17 cellular contexts compared by ENCODE assay signal in genomic region chr6:52543262-52543661, GRCh38. TPM values are rescaled to one million over a fixed set of nuclear protein-coding genes. Genes with fewer than 3 reads are reported as not detected.
DNase-seq lines count a peak whose midpoint lies in the region; ATAC-seq, FAIRE-seq and TF ChIP-seq lines count a peak whose summit lies in the region.
"Had no signal": no experiment of that assay in that cellular context is flagged by ENCODE, and none has a peak within 500 bp of the region (broad histone marks: within the 10 kb centered on the region; RNA-seq: fewer than 3 reads in every experiment).

No MANE protein-coding gene starts in this region.

- H3K4me3 ChIP-seq in choroid plexus epithelial cell (ENCODE audit: low read depth, low read length) (no peak overlapping the region), upper lobe of left lung (no peak overlapping the region), dorsolateral prefrontal cortex (no peak overlapping the region)
- H3K4me3 ChIP-seq: skin epidermis had no signal

- H3K36me3 Mint-ChIP-seq in mesothelial cell of epicardium: no peaks in the 10 kb centered on the region
- H3K36me3 Mint-ChIP-seq in activated CD4-positive, alpha-beta memory T cell treated with anti-CD3 and anti-CD28 coated beads for 36 hours: no peaks in the 10 kb centered on the region

- FAIRE-seq in urothelium cell line (lab: Jason Lieb, UNC): no peak

- H3K4me1 Mint-ChIP-seq in mesothelial cell of epicardium: peaks cover 44% of the 10 kb centered on the region
- peaks cover 4% of the 10 kb centered on the region for H3K4me1 Mint-ChIP-seq in activated CD4-positive, alpha-beta memory T cell treated with anti-CD3 and anti-CD28 coated beads for 36 hours (ENCODE audit: low read depth)

- H3K27me3 ChIP-seq in upper lobe of left lung (no peaks in the 10 kb centered on the region), dorsolateral prefrontal cortex (no peaks in the 10 kb centered on the region)

- CTCF ChIA-PET in activated CD4-positive, alpha-beta memory T cell treated with anti-CD3 and anti-CD28 coated beads for 36 hours (lab: Charles Lee): interaction anchor here (0.6 to 1.2 kb wide), 2 partner anchors 98 to 109 kb away, joined by 3 read pairs; no protein-coding TSS in a partner anchor

- DNase-seq in LHCN-M2 (ENCODE audit: low read depth): peak; percentile 69
- DNase-seq in choroid plexus epithelial cell (ENCODE audit: low read depth): peak; percentile 66
- no peak for DNase-seq in mesothelial cell of epicardium (ENCODE audit: low spot score in 2 of 2, unreplicated experiment in 2 of 2)
- DNase-seq in upper lobe of left lung: no peak
- no peak for DNase-seq in dorsolateral prefrontal cortex
- DNase-seq in activated CD4-positive, alpha-beta memory T cell treated with anti-CD3 and anti-CD28 coated beads for 36 hours: no peak
- DNase-seq in urothelium cell line (ENCODE audit: low spot score): no peak
- DNase-seq: activated CD4-positive, alpha-beta T cell treated with anti-CD3 and anti-CD28 coated beads for 1 hour; erythroblast; hippocampal formation; left cardiac atrium; NCI-H2029 treated with DMSO at 0.1 percent for 48 hours; NCI-H774; RPMI8226; T-helper 17 cell had no signal

- no peak overlapping the region for H3K4me3 Mint-ChIP-seq in mesothelial cell of epicardium
- no peak overlapping the region for H3K4me3 Mint-ChIP-seq in activated CD4-positive, alpha-beta memory T cell treated with anti-CD3 and anti-CD28 coated beads for 36 hours
- H3K4me3 Mint-ChIP-seq: neural crest cell, T-helper 17 cell had no signal

- no peak for TF ChIP-seq CTCF in choroid plexus epithelial cell (conservative IDR thresholded peaks at IDR 0.05; ENCODE audit: low read depth, low read length)
- TF ChIP-seq CTCF in mesothelial cell of epicardium (IDR thresholded peaks at IDR 0.05; ENCODE audit: unreplicated experiment): no peak
- TF ChIP-seq CTCF in upper lobe of left lung (IDR thresholded peaks at IDR 0.05): no peak
- TF ChIP-seq CTCF in dorsolateral prefrontal cortex (IDR thresholded peaks at IDR 0.05 in 54 of 56, conservative IDR thresholded peaks at IDR 0.05 in 2 of 56; ENCODE audit: low read depth in 1 of 56, partially characterized antibody in 56 of 56): no peak

- WGBS in upper lobe of left lung, 2 donors: 39 to 64% methylated on average over 1 of the region's 1 CpG

- H3K27me3 Mint-ChIP-seq in mesothelial cell of epicardium (ENCODE audit: low read depth): no peaks in the 10 kb centered on the region
- no peaks in the 10 kb centered on the region for H3K27me3 Mint-ChIP-seq in activated CD4-positive, alpha-beta memory T cell treated with anti-CD3 and anti-CD28 coated beads for 36 hours
- H3K27me3 Mint-ChIP-seq: T-helper 17 cell had no signal

- no peaks in the 10 kb centered on the region for H3K9me3 ChIP-seq in upper lobe of left lung

- TF ChIP-seq EP300 in upper lobe of left lung (IDR thresholded peaks at IDR 0.05): no peak

- H3K36me3 ChIP-seq in upper lobe of left lung: no peaks in the 10 kb centered on the region

- POLR2A ChIA-PET in activated CD4-positive, alpha-beta memory T cell treated with anti-CD3 and anti-CD28 coated beads for 36 hours (lab: Charles Lee): no interaction called here

- no peak for TF ChIP-seq POLR2A in upper lobe of left lung (IDR thresholded peaks at IDR 0.05)

- intact Hi-C loops in dorsolateral prefrontal cortex (cut with DNase I): no loop called here
- intact Hi-C loops in activated CD4-positive, alpha-beta memory T cell treated with anti-CD3 and anti-CD28 coated beads for 36 hours (cut with micrococcal nuclease): no loop called here

- no peak for ATAC-seq in upper lobe of left lung (ENCODE audit: low FRiP score in 2 of 2)
- ATAC-seq: T-helper 17 cell had no signal

- peak overlapping the region; percentile 58 for H3K27ac Mint-ChIP-seq in mesothelial cell of epicardium
- H3K27ac Mint-ChIP-seq in activated CD4-positive, alpha-beta memory T cell treated with anti-CD3 and anti-CD28 coated beads for 36 hours: no peak overlapping the region
- H3K27ac Mint-ChIP-seq: T-helper 17 cell had no signal

- H3K4me1 ChIP-seq in upper lobe of left lung: peaks cover 24 to 45% (median 35%) of the 10 kb centered on the region in 4 donors

- no peaks in the 10 kb centered on the region for H3K9me3 Mint-ChIP-seq in mesothelial cell of epicardium
- no peaks in the 10 kb centered on the region for H3K9me3 Mint-ChIP-seq in activated CD4-positive, alpha-beta memory T cell treated with anti-CD3 and anti-CD28 coated beads for 36 hours
- H3K9me3 Mint-ChIP-seq: neural crest cell had no signal

- peak overlapping the region in 3 of 4 donors; percentile 62 to 72 (median 66) for H3K27ac ChIP-seq in upper lobe of left lung
- peak overlapping the region in 5 of 59 donors; percentile 8 to 70 (median 58) for H3K27ac ChIP-seq in dorsolateral prefrontal cortex

RNA-seq across cellular contexts. Expression of gene TRAM2, which starts 33.6 kb away (rescaled TPM):
- total RNA-seq in LHCN-M2 (2014; rRNA removed) (108 and 124 TPM in 2 replicates), mesothelial cell of epicardium (21.7 to 22.1 TPM (median 21.8 TPM) in 3 replicates), upper lobe of left lung (10 to 100 TPM in 5 of 6 donors, 1 to 10 TPM in 1; 9.4 to 26.8 (median 14.3) TPM), dorsolateral prefrontal cortex (1 to 10 TPM; 2.9 to 8.9 (median 5.2) TPM)
- polyA plus RNA-seq in LHCN-M2 (2012): 95.4 TPM
- total RNA-seq in activated CD4-positive, alpha-beta memory T cell treated with anti-CD3 and anti-CD28 coated beads for 36 hours: 1 to 10 TPM; 2.4 to 2.6 TPM

Comparison
In these comparisons a context has a peak if more than half of its experiments do, and no peak if none do; other contexts are left out.
1. DNase-seq: peak in LHCN-M2 (single experiment) and choroid plexus epithelial cell (single experiment); none in mesothelial cell of epicardium (0 of 2), upper lobe of left lung (0 of 2), dorsolateral prefrontal cortex (0 of 10), activated CD4-positive, alpha-beta memory T cell treated with anti-CD3 and anti-CD28 coated beads for 36 hours (single experiment) and urothelium cell line (single experiment).